ENCODE assay signal across 9 cellular contexts in the genomic region with DNA sequence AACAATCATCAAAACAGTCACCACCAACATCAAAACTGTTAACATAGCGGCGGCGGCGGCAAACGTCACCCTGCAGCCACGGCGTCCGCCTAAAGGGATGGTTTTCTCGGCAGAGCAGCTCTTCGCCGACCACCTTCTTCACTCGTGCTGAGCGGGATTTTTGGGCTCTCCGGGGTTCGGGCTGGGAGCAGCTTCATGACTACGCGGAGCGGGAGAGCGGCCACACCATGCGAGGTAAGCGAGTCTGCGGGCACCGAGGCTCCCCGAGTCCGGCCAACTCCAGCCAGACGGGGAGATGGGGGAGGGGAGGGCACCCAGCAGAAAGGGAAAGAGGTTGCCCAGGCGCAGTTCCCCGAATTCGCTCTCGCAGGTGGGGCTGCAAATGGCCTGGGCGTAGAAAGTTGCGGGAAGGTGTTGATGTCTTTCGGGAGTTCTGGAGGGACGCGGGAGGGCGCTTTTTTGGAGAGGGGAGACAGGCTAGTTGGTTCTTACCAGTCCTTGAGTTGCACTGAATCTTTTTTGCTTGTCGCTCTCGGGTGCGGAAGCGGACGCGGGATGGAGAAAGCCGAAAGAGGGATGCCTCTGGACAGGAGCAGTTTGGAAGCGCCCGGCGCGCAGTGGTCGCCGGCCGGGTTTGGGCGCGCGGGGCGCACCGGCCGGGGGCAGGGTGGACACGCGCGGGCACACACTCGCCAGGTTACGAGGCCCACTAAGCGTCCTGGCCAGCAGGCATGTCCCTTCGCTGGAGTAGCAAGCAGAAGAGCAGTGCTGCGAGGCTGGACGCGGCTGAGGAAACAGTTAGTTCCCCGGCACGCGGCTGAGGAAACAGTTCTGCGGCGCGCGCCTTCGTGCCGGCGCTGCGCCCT. TPM values are rescaled to one million over a fixed set of nuclear protein-coding genes. Genes with fewer than 3 reads are reported as not detected.
DNase-seq lines count a peak whose midpoint lies in the region; ATAC-seq, FAIRE-seq and TF ChIP-seq lines count a peak whose summit lies in the region.
"Had no signal": no experiment of that assay in that cellular context is flagged by ENCODE, and none has a peak within 500 bp of the region (broad histone marks: within the 10 kb centered on the region; RNA-seq: fewer than 3 reads in every experiment).

No MANE protein-coding gene starts in this region.

- in situ Hi-C loops in brain microvascular endothelial cell (cut with HindIII; ENCODE audit: low pct_ligation_motif_present, low sequenced_read_pairs) = no loop called here

- DNase-seq in NCI-H2196 (lab: John Stamatoyannopoulos, UW; ENCODE audit: unreplicated experiment) = peak; percentile 2
- no peak for DNase-seq in NCI-H2196 treated with DMSO at 0.1 percent for 48 hours (lab: John Stamatoyannopoulos, UW; ENCODE audit: unreplicated experiment)
- no peak for DNase-seq in brain microvascular endothelial cell
- peak; percentile 54 for DNase-seq in islet precursor cell
- DNase-seq in small intestine = no peak

- H3K36me3 ChIP-seq in KOPT-K1 (ENCODE audit: insufficient read depth, low read length) (no peaks in the 10 kb centered on the region), brain microvascular endothelial cell (replicated peaks) (no peaks in the 10 kb centered on the region), small intestine (ENCODE audit: control insufficient read depth in 2 of 2, insufficient read depth in 2 of 2, low read length in 2 of 2) (no peaks in the 10 kb centered on the region)

- H3K27me3 ChIP-seq in brain microvascular endothelial cell (replicated peaks) = peaks cover 45% of the 10 kb centered on the region
- H3K27me3 ChIP-seq in small intestine (ENCODE audit: control insufficient read depth in 2 of 2, insufficient read depth in 2 of 2, low read length in 2 of 2) = peaks cover 0 to 39% of the 10 kb centered on the region in 2 donors

- H3K4me1 ChIP-seq in small intestine (ENCODE audit: control insufficient read depth in 2 of 2, insufficient read depth in 1 of 2, low read depth in 1 of 2, low read length in 1 of 2) = peaks cover 0 to 2% of the 10 kb centered on the region in 2 donors

- 0 to 1% (median 1%) methylated on average over 77 of the region's 77 CpGs for WGBS in small intestine, 3 donors

- H3K4me3 ChIP-seq in brain microvascular endothelial cell (ENCODE audit: low read depth, low read length) (peak overlapping the region; percentile 66), small intestine (ENCODE audit: low read depth in 1 of 2, low read length in 2 of 2) (peak overlapping the region; percentile 19 to 55)

- FAIRE-seq in small intestine (lab: Jason Lieb, UNC) = no peak
- FAIRE-seq: G401.6 had no signal

- peak; percentile 0 for TF ChIP-seq CTCF in brain microvascular endothelial cell (IDR thresholded peaks at IDR 0.05; ENCODE audit: low read depth, low read length, missing control alignments)

- no peaks in the 10 kb centered on the region for H3K9me3 ChIP-seq in KOPT-K1 (ENCODE audit: insufficient read depth, low read length, poor library complexity, severe bottlenecking)
- H3K9me3 ChIP-seq in small intestine (ENCODE audit: control insufficient read depth, low read depth) = no peaks in the 10 kb centered on the region

- no peak for ATAC-seq in HG03025 (IDR thresholded peaks at IDR 0.05; ENCODE audit: low FRiP score, unreplicated experiment)
- ATAC-seq in activated CD4-positive, CD25-positive, alpha-beta regulatory T cell treated with anti-CD3 and anti-CD28 coated beads, Interleukin-2, amount 50 U/mL, for 24 hours = no peak

- H3K27ac ChIP-seq in KOPT-K1 (ENCODE audit: low read depth, low read length, poor library complexity, severe bottlenecking) (peak overlapping the region; percentile 69), brain microvascular endothelial cell (no peak overlapping the region), small intestine (ENCODE audit: low read depth in 1 of 2, low read length in 1 of 2) (no peak overlapping the region)

RNA-seq across cellular contexts. Expression of a gene that starts 0.8 kb away (rescaled TPM):
- polyA plus RNA-seq in small intestine = under 1 TPM in 2 of 3 donors, not detected in 1; 0.01 to 0.27 TPM

Comparison
In these comparisons a context has a peak if more than half of its experiments do, and no peak if none do; other contexts are left out.
1. DNase-seq: peak in NCI-H2196 (single experiment) and islet precursor cell (single experiment); none in NCI-H2196 treated with DMSO at 0.1 percent for 48 hours (single experiment), brain microvascular endothelial cell (single experiment) and small intestine (single experiment).